Comparison of ENCODE assay signal across 1 cellular context in genomic region chr10:88499569-88500470, GRCh38.
TF ChIP-seq lines count a peak whose summit lies in the region.

No MANE protein-coding gene starts in this region.

TF ChIP-seq in WTC11, 78 proteins besides CTCF, POLR2A, EP300 and RAD21 (continued from another document):
- TF ChIP-seq ATF2 (CRISPR knock-in tag; IDR thresholded peaks at IDR 0.05; ENCODE audit: borderline replicate concordance, low read depth), result no peak
